Comparison of ENCODE assay signal across 9 cellular contexts in the genomic region with DNA sequence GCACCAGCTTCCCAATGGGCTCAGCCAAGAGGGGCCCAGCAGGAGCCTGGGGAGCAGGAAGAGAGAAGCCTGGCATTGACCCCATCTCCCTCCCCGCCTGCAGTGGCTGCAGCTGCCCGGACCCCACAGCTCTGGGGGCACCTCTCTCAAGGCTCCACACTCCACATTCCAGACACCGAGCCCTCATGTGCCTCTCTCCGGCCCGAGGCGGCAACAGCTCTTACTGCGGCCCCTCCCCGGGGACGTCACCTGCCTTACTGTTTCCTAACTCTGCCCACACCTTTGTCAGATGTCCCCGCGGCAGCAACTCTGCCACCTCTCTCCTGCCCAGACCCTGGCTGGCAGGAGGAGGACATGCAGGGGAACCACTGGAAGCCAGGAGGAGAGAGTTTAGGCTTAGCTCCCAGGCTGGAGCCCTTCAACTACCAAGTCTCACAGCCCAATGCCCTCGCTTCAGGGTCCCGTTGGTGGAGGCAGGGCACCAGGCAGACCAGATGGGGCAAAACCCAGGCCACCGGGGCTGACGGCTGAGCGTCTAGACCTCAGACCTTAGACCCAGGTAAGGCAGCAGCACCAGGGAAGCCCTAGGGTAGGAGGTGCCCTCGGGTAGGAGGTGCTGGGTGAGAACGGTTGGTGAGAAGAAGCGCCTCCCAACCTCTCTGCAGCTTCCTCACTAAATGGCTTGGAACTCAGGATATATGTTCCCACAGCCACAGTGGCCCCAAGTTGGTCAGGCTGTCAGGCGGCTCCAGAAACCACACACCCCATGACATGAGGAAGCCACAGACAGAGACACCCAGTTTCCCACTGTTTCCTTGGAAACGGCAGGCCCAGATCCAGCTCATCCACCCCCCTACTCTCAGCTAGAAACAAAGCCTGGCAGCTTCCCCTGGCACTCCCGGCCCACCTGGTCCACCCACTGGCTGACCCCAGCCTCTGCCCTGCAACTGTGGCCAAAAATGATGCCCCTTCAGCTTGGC. TPM values are rescaled to one million over a fixed set of nuclear protein-coding genes. Genes with fewer than 3 reads are reported as not detected.
DNase-seq lines count a peak whose midpoint lies in the region; ATAC-seq and TF ChIP-seq lines count a peak whose summit lies in the region.
"Had no signal": no experiment of that assay in that cellular context is flagged by ENCODE, and none has a peak within 500 bp of the region (broad histone marks: within the 10 kb centered on the region; RNA-seq: fewer than 3 reads in every experiment).

No MANE protein-coding gene starts in this region.

- WGBS in esophagus squamous epithelium, 2 donors, result 70 to 77% methylated on average over 13 to 14 of the region's 22 CpGs

- H3K9me3 Mint-ChIP-seq in progenitor cell of endocrine pancreas (ENCODE audit: low read depth), result no peaks in the 10 kb centered on the region

- H3K4me3 Mint-ChIP-seq in progenitor cell of endocrine pancreas (ENCODE audit: low read depth), result peak overlapping the region; percentile 55

- no peak for TF ChIP-seq CTCF in OCI-LY3 (IDR thresholded peaks at IDR 0.05; ENCODE audit: low read depth, low read length)
- TF ChIP-seq CTCF in esophagus squamous epithelium (IDR thresholded peaks at IDR 0.05), result no peak
- no peak for TF ChIP-seq CTCF in progenitor cell of endocrine pancreas (IDR thresholded peaks at IDR 0.05; ENCODE audit: unreplicated experiment)

- ATAC-seq in GM21367 (IDR thresholded peaks at IDR 0.05; ENCODE audit: unreplicated experiment) (no peak), HG03457 (IDR thresholded peaks at IDR 0.05; ENCODE audit: unreplicated experiment) (no peak), GM21825 (IDR thresholded peaks at IDR 0.05; ENCODE audit: unreplicated experiment) (no peak)

- H3K27me3 Mint-ChIP-seq in progenitor cell of endocrine pancreas, result peaks cover 44% of the 10 kb centered on the region

- no peak for TF ChIP-seq POLR2A in esophagus squamous epithelium (IDR thresholded peaks at IDR 0.05)

- no peaks in the 10 kb centered on the region for H3K79me2 ChIP-seq in OCI-LY3 (ENCODE audit: low read length)

- DNase-seq in Daoy (ENCODE audit: low read depth) (peak; percentile 97), esophagus squamous epithelium (lab: John Stamatoyannopoulos, UW) (no peak), progenitor cell of endocrine pancreas (ENCODE audit: low spot score, unreplicated experiment) (no peak), NCI-H345 (lab: John Stamatoyannopoulos, UW) (no peak)

- no peaks in the 10 kb centered on the region for H3K9me3 ChIP-seq in OCI-LY3 (ENCODE audit: insufficient read depth, low read length)
- H3K9me3 ChIP-seq in esophagus squamous epithelium, result no peaks in the 10 kb centered on the region

- no peaks in the 10 kb centered on the region for H4K20me1 ChIP-seq in OCI-LY3 (ENCODE audit: insufficient read depth, low read length)

- H3K27ac Mint-ChIP-seq in progenitor cell of endocrine pancreas, result peak overlapping the region; percentile 41

- intact Hi-C loops in esophagus squamous epithelium (cut with DNase I), result loop anchor here (10.0 kb wide), 1 partner anchor 319 kb away; no protein-coding TSS in a partner anchor

- H3K36me3 ChIP-seq in OCI-LY3 (replicated peaks; ENCODE audit: low read depth, low read length) (no peaks in the 10 kb centered on the region), esophagus squamous epithelium (no peaks in the 10 kb centered on the region)

- no peak overlapping the region for H3K27ac ChIP-seq in OCI-LY3 (ENCODE audit: low read length)
- H3K27ac ChIP-seq in esophagus squamous epithelium, result peak overlapping the region in 3 of 4 donors; percentile 88 to 96 (median 94)

- H3K4me3 ChIP-seq in OCI-LY3 (ENCODE audit: low read length) (peak overlapping the region; percentile 90), esophagus squamous epithelium (peak overlapping the region in 1 of 4 donors; percentile 91)

- H3K4me1 ChIP-seq in OCI-LY3 (ENCODE audit: low read length), result peaks cover 13% of the 10 kb centered on the region
- H3K4me1 ChIP-seq in esophagus squamous epithelium, result peaks cover 6 to 42% (median 12%) of the 10 kb centered on the region in 3 donors

- peaks cover 4% of the 10 kb centered on the region for H3K4me1 Mint-ChIP-seq in progenitor cell of endocrine pancreas (ENCODE audit: low read depth)

- H2AFZ ChIP-seq in OCI-LY3 (ENCODE audit: low read depth, low read length), result no peak overlapping the region

- H3K4me2 ChIP-seq in OCI-LY3 (ENCODE audit: low read length), result peak overlapping the region; percentile 93

- H3K27me3 ChIP-seq in OCI-LY3 (ENCODE audit: low read depth, low read length) (peaks cover 10% of the 10 kb centered on the region), esophagus squamous epithelium (peaks cover 0 to 8% (median 0%) of the 10 kb centered on the region in 4 donors)

- H3K36me3 Mint-ChIP-seq in progenitor cell of endocrine pancreas (ENCODE audit: insufficient read depth), result no peaks in the 10 kb centered on the region

- peak overlapping the region; percentile 90; the same call in 1 of the 2 replicates for H3K9ac ChIP-seq in OCI-LY3 (ENCODE audit: low read length)

RNA-seq across cellular contexts. Expression of a gene that starts 13.3 kb away (rescaled TPM):
- total RNA-seq in Daoy (2014; rRNA removed; shearing (Covaris generic)), result 53.1 and 58.8 TPM in 2 replicates
- 10 to 100 TPM in 2 of 4 donors, 1 to 10 TPM in 2; 1.8 to 10.5 (median 7.6) TPM for total RNA-seq in esophagus squamous epithelium
- 1.2 and 1.6 TPM in 2 replicates for total RNA-seq in progenitor cell of endocrine pancreas
- total RNA-seq: T-helper 2 cell treated with Interferon-gamma antibody and Interleukin-4, amounts not matched to agents 100 ng/mL and 5 ng/mL, for 36 hours had no signal

RNA-seq across cellular contexts. Expression of a gene that starts 59.8 kb away (rescaled TPM):
- 268 and 296 TPM in 2 replicates for total RNA-seq in Daoy (2014; rRNA removed; shearing (Covaris generic))
- total RNA-seq in esophagus squamous epithelium (100 to 1,000 TPM in 1 of 4 donors, 10 to 100 TPM in 2, 1 to 10 TPM in 1; 8.9 to 138 (median 46.5) TPM), progenitor cell of endocrine pancreas (0.82 and 1.0 TPM in 2 replicates)
